In genomic region chr14:66114071-66114470, GRCh38 we compare ENCODE assay signal across 1 cellular context.
TF ChIP-seq lines count a peak whose summit lies in the region.

No MANE protein-coding gene starts in this region.

TF ChIP-seq in GM23338, 12 proteins besides CTCF, POLR2A, EP300 and RAD21 (continued from another document):
- TF ChIP-seq, protein P1, sequence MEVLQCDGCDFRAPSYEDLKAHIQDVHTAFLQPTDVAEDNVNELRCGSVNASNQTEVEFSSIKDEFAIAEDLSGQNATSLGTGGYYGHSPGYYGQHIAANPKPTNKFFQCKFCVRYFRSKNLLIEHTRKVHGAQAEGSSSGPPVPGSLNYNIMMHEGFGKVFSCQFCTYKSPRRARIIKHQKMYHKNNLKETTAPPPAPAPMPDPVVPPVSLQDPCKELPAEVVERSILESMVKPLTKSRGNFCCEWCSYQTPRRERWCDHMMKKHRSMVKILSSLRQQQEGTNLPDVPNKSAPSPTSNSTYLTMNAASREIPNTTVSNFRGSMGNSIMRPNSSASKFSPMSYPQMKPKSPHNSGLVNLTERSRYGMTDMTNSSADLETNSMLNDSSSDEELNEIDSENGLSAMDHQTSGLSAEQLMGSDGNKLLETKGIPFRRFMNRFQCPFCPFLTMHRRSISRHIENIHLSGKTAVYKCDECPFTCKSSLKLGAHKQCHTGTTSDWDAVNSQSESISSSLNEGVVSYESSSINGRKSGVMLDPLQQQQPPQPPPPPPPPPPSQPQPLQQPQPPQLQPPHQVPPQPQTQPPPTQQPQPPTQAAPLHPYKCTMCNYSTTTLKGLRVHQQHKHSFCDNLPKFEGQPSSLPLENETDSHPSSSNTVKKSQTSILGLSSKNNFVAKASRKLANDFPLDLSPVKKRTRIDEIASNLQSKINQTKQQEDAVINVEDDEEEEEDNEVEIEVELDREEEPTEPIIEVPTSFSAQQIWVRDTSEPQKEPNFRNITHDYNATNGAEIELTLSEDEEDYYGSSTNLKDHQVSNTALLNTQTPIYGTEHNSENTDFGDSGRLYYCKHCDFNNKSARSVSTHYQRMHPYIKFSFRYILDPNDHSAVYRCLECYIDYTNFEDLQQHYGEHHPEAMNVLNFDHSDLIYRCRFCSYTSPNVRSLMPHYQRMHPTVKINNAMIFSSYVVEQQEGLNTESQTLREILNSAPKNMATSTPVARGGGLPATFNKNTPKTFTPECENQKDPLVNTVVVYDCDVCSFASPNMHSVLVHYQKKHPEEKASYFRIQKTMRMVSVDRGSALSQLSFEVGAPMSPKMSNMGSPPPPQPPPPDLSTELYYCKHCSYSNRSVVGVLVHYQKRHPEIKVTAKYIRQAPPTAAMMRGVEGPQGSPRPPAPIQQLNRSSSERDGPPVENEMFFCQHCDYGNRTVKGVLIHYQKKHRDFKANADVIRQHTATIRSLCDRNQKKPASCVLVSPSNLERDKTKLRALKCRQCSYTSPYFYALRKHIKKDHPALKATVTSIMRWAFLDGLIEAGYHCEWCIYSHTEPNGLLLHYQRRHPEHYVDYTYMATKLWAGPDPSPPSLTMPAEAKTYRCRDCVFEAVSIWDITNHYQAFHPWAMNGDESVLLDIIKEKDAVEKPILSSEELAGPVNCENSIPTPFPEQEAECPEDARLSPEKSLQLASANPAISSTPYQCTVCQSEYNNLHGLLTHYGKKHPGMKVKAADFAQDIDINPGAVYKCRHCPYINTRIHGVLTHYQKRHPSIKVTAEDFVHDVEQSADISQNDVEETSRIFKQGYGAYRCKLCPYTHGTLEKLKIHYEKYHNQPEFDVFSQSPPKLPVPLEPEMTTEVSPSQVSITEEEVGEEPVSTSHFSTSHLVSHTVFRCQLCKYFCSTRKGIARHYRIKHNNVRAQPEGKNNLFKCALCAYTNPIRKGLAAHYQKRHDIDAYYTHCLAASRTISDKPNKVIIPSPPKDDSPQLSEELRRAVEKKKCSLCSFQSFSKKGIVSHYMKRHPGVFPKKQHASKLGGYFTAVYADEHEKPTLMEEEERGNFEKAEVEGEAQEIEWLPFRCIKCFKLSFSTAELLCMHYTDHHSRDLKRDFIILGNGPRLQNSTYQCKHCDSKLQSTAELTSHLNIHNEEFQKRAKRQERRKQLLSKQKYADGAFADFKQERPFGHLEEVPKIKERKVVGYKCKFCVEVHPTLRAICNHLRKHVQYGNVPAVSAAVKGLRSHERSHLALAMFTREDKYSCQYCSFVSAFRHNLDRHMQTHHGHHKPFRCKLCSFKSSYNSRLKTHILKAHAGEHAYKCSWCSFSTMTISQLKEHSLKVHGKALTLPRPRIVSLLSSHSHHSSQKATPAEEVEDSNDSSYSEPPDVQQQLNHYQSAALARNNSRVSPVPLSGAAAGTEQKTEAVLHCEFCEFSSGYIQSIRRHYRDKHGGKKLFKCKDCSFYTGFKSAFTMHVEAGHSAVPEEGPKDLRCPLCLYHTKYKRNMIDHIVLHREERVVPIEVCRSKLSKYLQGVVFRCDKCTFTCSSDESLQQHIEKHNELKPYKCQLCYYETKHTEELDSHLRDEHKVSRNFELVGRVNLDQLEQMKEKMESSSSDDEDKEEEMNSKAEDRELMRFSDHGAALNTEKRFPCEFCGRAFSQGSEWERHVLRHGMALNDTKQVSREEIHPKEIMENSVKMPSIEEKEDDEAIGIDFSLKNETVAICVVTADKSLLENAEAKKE (CRISPR knock-in tag; IDR thresholded peaks at IDR 0.05) = no peak
- TF ChIP-seq JUNB (IDR thresholded peaks at IDR 0.05; ENCODE audit: unreplicated experiment) (no peak), CREB1 (CRISPR knock-in tag; IDR thresholded peaks at IDR 0.05; ENCODE audit: low read depth) (no peak), ZNF331 (CRISPR knock-in tag; IDR thresholded peaks at IDR 0.05; ENCODE audit: low read depth) (no peak), STAT1 (IDR thresholded peaks at IDR 0.05; ENCODE audit: unreplicated experiment) (no peak), EZH2 (IDR thresholded peaks at IDR 0.05; ENCODE audit: low read depth, unreplicated experiment) (no peak), ZNF114 (CRISPR knock-in tag; IDR thresholded peaks at IDR 0.05) (no peak), NANOG (IDR thresholded peaks at IDR 0.05; ENCODE audit: borderline replicate concordance) (no peak), POLR2AphosphoS5 (IDR thresholded peaks at IDR 0.05; ENCODE audit: low read depth) (no peak), EZH2phosphoT487 (IDR thresholded peaks at IDR 0.05; ENCODE audit: unreplicated experiment) (no peak)
- TF ChIP-seq, protein P2, sequence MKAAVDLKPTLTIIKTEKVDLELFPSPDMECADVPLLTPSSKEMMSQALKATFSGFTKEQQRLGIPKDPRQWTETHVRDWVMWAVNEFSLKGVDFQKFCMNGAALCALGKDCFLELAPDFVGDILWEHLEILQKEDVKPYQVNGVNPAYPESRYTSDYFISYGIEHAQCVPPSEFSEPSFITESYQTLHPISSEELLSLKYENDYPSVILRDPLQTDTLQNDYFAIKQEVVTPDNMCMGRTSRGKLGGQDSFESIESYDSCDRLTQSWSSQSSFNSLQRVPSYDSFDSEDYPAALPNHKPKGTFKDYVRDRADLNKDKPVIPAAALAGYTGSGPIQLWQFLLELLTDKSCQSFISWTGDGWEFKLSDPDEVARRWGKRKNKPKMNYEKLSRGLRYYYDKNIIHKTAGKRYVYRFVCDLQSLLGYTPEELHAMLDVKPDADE (IDR thresholded peaks at IDR 0.05) = no peak
